Comparison of ENCODE assay signal across 15 cellular contexts in the genomic region with DNA sequence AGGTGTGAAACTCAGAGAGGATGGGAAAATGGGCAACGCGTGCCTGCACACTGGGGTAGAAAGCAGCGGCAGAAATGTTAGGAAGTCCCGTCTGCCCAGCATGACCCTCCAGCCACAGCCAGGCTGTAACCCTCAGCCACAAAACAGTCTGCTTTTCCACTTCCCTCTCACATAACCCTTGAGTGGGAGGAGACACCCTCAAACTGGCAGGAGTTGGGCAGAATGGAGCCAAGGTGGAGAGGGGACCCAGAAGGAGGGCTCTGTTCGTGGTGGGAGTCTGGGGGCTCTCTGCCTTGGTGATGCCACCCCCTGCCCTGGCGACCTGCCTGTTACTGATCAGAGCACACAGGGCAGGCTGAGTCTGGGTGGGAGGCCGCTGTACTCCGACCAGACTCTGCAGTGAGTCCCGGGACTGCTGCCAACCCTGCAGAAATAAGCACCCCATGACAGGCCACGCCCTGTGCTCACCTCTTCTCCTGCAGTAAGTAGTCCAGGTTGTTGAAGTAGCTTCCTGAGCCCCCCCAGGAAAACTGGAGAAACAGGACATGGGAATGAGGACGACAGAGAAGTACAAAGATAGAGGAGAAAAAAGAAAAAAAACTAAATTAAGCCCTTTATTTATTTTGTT. TPM values are rescaled to one million over a fixed set of nuclear protein-coding genes. Genes with fewer than 3 reads are reported as not detected.
DNase-seq lines count a peak whose midpoint lies in the region; ATAC-seq and TF ChIP-seq lines count a peak whose summit lies in the region.
"Had no signal": no experiment of that assay in that cellular context is flagged by ENCODE, and none has a peak within 500 bp of the region (broad histone marks: within the 10 kb centered on the region; RNA-seq: fewer than 3 reads in every experiment).

No MANE protein-coding gene starts in this region.

- H3K27ac Mint-ChIP-seq in Calu3 (ENCODE audit: unreplicated experiment) = no peak overlapping the region
- H3K27ac Mint-ChIP-seq in activated T-helper 17 cell treated with anti-CD3 and anti-CD28 coated beads, Interleukin-2, amount 50 U/mL, for 72 hours = peak overlapping the region; percentile 25
- peak overlapping the region in 5 of 10 donors; percentile 11 to 87 (median 66) for H3K27ac Mint-ChIP-seq in naive thymus-derived CD8-positive, alpha-beta T cell
- H3K27ac Mint-ChIP-seq: CD4-positive, alpha-beta T cell; HFFc6 had no signal

- intact Hi-C loops in Calu3 (cut with micrococcal nuclease; ENCODE audit: unreplicated experiment) = no loop called here

- no peak overlapping the region for H3K4me3 Mint-ChIP-seq in Calu3 (ENCODE audit: low read depth, unreplicated experiment)
- no peak overlapping the region for H3K4me3 Mint-ChIP-seq in activated T-helper 17 cell treated with anti-CD3 and anti-CD28 coated beads, Interleukin-2, amount 50 U/mL, for 72 hours
- peak overlapping the region in 5 of 10 donors; percentile 30 to 66 (median 52) for H3K4me3 Mint-ChIP-seq in naive thymus-derived CD8-positive, alpha-beta T cell
- H3K4me3 Mint-ChIP-seq: CD4-positive, alpha-beta T cell; HFFc6 had no signal

- H3K36me3 Mint-ChIP-seq in Calu3 (ENCODE audit: insufficient read depth, unreplicated experiment) = no peaks in the 10 kb centered on the region
- no peaks in the 10 kb centered on the region for H3K36me3 Mint-ChIP-seq in activated T-helper 17 cell treated with anti-CD3 and anti-CD28 coated beads, Interleukin-2, amount 50 U/mL, for 72 hours (ENCODE audit: low read depth)
- no peaks in the 10 kb centered on the region for H3K36me3 Mint-ChIP-seq in naive thymus-derived CD8-positive, alpha-beta T cell

- ATAC-seq in activated T-helper 17 cell treated with anti-CD3 and anti-CD28 coated beads, Interleukin-2, amount 50 U/mL, for 72 hours (replicated peaks) = no peak
- ATAC-seq in naive thymus-derived CD8-positive, alpha-beta T cell = peak; percentile 50 to 68
- ATAC-seq in HG03432 (IDR thresholded peaks at IDR 0.05; ENCODE audit: unreplicated experiment) (no peak), HG02588 (IDR thresholded peaks at IDR 0.05; ENCODE audit: unreplicated experiment) (no peak), GM21717 (IDR thresholded peaks at IDR 0.05; ENCODE audit: unreplicated experiment) (no peak)
- ATAC-seq: activated CD4-positive, CD25-positive, alpha-beta regulatory T cell treated with anti-CD3 and anti-CD28 coated beads, Interleukin-2, amount 50 U/mL, for 24 hours had no signal

- POLR2A ChIA-PET in naive thymus-derived CD8-positive, alpha-beta T cell (lab: Charles Lee) = interaction anchor here (1.7 kb wide), 1 partner anchor 19 kb away, joined by 3 read pairs; no protein-coding TSS in a partner anchor

- TF ChIP-seq CTCF in Calu3 (IDR thresholded peaks at IDR 0.05; ENCODE audit: unreplicated experiment) = no peak

- no peaks in the 10 kb centered on the region for H3K4me1 Mint-ChIP-seq in Calu3 (ENCODE audit: low read depth, unreplicated experiment)
- peaks cover 27% of the 10 kb centered on the region for H3K4me1 Mint-ChIP-seq in activated T-helper 17 cell treated with anti-CD3 and anti-CD28 coated beads, Interleukin-2, amount 50 U/mL, for 72 hours
- H3K4me1 Mint-ChIP-seq in naive thymus-derived CD8-positive, alpha-beta T cell = peaks cover 29 to 58% (median 44%) of the 10 kb centered on the region in 4 donors

- DNase-seq in Calu3 (peak; percentile 16), NCI-H128 (lab: John Stamatoyannopoulos, UW; ENCODE audit: unreplicated experiment) (peak; percentile 46), hepatic stellate cell (ENCODE audit: low spot score) (no peak)
- no peak for DNase-seq in naive thymus-derived CD8-positive, alpha-beta T cell
- DNase-seq: activated gamma-delta T cell; CD4-positive, alpha-beta T cell; cortex of kidney; foreskin fibroblast; HFFc6; NCI-H446 treated with DMSO at 0.1 percent for 48 hours had no signal

- H3K27me3 Mint-ChIP-seq in Calu3 (ENCODE audit: unreplicated experiment) = peaks cover 55% of the 10 kb centered on the region
- H3K27me3 Mint-ChIP-seq in activated T-helper 17 cell treated with anti-CD3 and anti-CD28 coated beads, Interleukin-2, amount 50 U/mL, for 72 hours = no peaks in the 10 kb centered on the region
- H3K27me3 Mint-ChIP-seq in naive thymus-derived CD8-positive, alpha-beta T cell = peaks cover 0 to 12% (median 3%) of the 10 kb centered on the region in 5 donors

- H3K9me3 Mint-ChIP-seq in Calu3 (ENCODE audit: low read depth, unreplicated experiment) = no peaks in the 10 kb centered on the region
- no peaks in the 10 kb centered on the region for H3K9me3 Mint-ChIP-seq in activated T-helper 17 cell treated with anti-CD3 and anti-CD28 coated beads, Interleukin-2, amount 50 U/mL, for 72 hours
- H3K9me3 Mint-ChIP-seq in naive thymus-derived CD8-positive, alpha-beta T cell = no peaks in the 10 kb centered on the region
- H3K9me3 Mint-ChIP-seq: CD4-positive, alpha-beta T cell; HFFc6 had no signal

- no TSS peak for BruUV-seq in Calu3 (replicated peaks; lab: Mats Ljungman, UMichigan)

- CTCF ChIA-PET in Calu3 (lab: Charles Lee) = no interaction called here

RNA-seq across cellular contexts. Expression of a gene that starts 16.0 kb away (rescaled TPM):
- total RNA-seq in Calu3 (2022) = not detected in 2 replicates
- not detected for total RNA-seq in activated T-helper 17 cell treated with anti-CD3 and anti-CD28 coated beads, Interleukin-2, amount 50 U/mL, for 72 hours
- total RNA-seq in naive thymus-derived CD8-positive, alpha-beta T cell = 1 to 10 TPM; 2.3 to 3.7 TPM
- polyA plus RNA-seq in naive thymus-derived CD8-positive, alpha-beta T cell = 1 to 10 TPM in 2 of 3 donors, under 1 TPM in 1; 0.66 to 1.3 (median 1.1) TPM
- total RNA-seq: HFFc6 had no signal

Comparison
In these comparisons a context has a peak if more than half of its experiments do, and no peak if none do; other contexts are left out.
1. DNase-seq: peak in Calu3 (single experiment) and NCI-H128 (single experiment); none in naive thymus-derived CD8-positive, alpha-beta T cell (0 of 10) and hepatic stellate cell (single experiment).
2. ATAC-seq: peak in naive thymus-derived CD8-positive, alpha-beta T cell (2 of 2); none in activated T-helper 17 cell treated with anti-CD3 and anti-CD28 coated beads, Interleukin-2, amount 50 U/mL, for 72 hours (single experiment), HG03432 (single experiment), HG02588 (single experiment) and GM21717 (single experiment).